ENCODE assay signal across 10 cellular contexts in the genomic region with DNA sequence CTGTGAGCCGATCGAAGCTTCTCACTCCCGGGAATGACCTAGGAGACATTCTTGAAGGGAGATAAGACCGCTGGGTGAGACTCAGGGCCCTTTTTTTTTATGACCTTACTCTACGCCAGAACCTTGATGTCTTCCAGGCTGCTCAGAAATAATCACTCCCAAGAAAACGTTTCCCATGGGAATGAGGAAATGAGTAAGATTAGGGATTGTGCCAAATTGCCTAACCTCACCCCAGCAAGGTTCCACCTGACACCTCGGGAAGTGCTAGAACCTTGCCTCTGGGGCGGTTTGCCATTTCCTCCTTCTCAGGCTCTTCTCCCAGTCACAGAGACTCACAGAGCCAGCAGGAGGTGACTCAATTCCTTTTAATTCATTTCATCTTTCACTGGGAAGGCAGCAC. TPM values are rescaled to one million over a fixed set of nuclear protein-coding genes. Genes with fewer than 3 reads are reported as not detected.
DNase-seq lines count a peak whose midpoint lies in the region; ATAC-seq and TF ChIP-seq lines count a peak whose summit lies in the region.
"Had no signal": no experiment of that assay in that cellular context is flagged by ENCODE, and none has a peak within 500 bp of the region (broad histone marks: within the 10 kb centered on the region; RNA-seq: fewer than 3 reads in every experiment).

No MANE protein-coding gene starts in this region.

- 46 to 53% methylated on average over 8 of the region's 8 CpGs for WGBS in tibial nerve, 2 donors
- WGBS in esophagus squamous epithelium, 2 donors: 19 to 25% methylated on average over 8 of the region's 8 CpGs

- POLR2A ChIA-PET in A673 (lab: Charles Lee; ENCODE audit: low non-redundant PET): no interaction called here

- TF ChIP-seq EP300 in tibial nerve (IDR thresholded peaks at IDR 0.05): peak in 1 of 2 donors; percentile 26

- H3K27me3 Mint-ChIP-seq in activated CD4-positive, alpha-beta T cell treated with anti-CD3 and anti-CD28 coated beads, Interleukin-2, amount 10 ng/mL, durations not matched to agents 24 days and 14 days: no peaks in the 10 kb centered on the region
- H3K27me3 Mint-ChIP-seq in brain: peaks cover 45% of the 10 kb centered on the region
- H3K27me3 Mint-ChIP-seq: activated CD4-positive, alpha-beta memory T cell treated with anti-CD3 and anti-CD28 coated beads for 36 hours had no signal

- intact Hi-C loops in activated CD4-positive, alpha-beta T cell treated with anti-CD3 and anti-CD28 coated beads, Interleukin-2, amount 10 ng/mL, durations not matched to agents 24 days and 14 days (cut with micrococcal nuclease): no loop called here
- intact Hi-C loops in esophagus squamous epithelium (cut with DNase I) (no loop called here), A673 (cut with micrococcal nuclease; ENCODE audit: unreplicated experiment) (no loop called here)

- H3K9me3 ChIP-seq in tibial nerve: no peaks in the 10 kb centered on the region
- H3K9me3 ChIP-seq in esophagus squamous epithelium: no peaks in the 10 kb centered on the region
- no peaks in the 10 kb centered on the region for H3K9me3 ChIP-seq in A673 (ENCODE audit: low read depth, low read length, poor library complexity, severe bottlenecking)

- no peak for TF ChIP-seq POLR2A in tibial nerve (IDR thresholded peaks at IDR 0.05)
- TF ChIP-seq POLR2A in esophagus squamous epithelium (IDR thresholded peaks at IDR 0.05): no peak

- no peaks in the 10 kb centered on the region for H3K9me3 Mint-ChIP-seq in activated CD4-positive, alpha-beta T cell treated with anti-CD3 and anti-CD28 coated beads, Interleukin-2, amount 10 ng/mL, durations not matched to agents 24 days and 14 days
- peaks cover 0 to 2% (median 0%) of the 10 kb centered on the region in 5 experiments for H3K9me3 Mint-ChIP-seq in brain
- H3K9me3 Mint-ChIP-seq: activated CD4-positive, alpha-beta memory T cell treated with anti-CD3 and anti-CD28 coated beads for 36 hours had no signal

- H3K4me1 ChIP-seq in tibial nerve (peaks cover 0 to 28% (median 5%) of the 10 kb centered on the region in 4 donors), esophagus squamous epithelium (peaks cover 13 to 36% (median 15%) of the 10 kb centered on the region in 3 donors), A673 (ENCODE audit: insufficient read depth, low read length, poor library complexity, severe bottlenecking) (peaks cover 14% of the 10 kb centered on the region)

- H3K4me3 ChIP-seq in tibial nerve: no peak overlapping the region
- H3K4me3 ChIP-seq in esophagus squamous epithelium: no peak overlapping the region
- no peak overlapping the region for H3K4me3 ChIP-seq in A673 (ENCODE audit: low read depth, low read length, poor library complexity, severe bottlenecking)

- H3K27ac ChIP-seq in layer of hippocampus (ENCODE audit: low read depth, low read length) (peak overlapping the region; percentile 49), tibial nerve (peak overlapping the region in 3 of 4 donors; percentile 50 to 96 (median 92)), esophagus squamous epithelium (peak overlapping the region in 2 of 4 donors; percentile 29 to 44), A673 (ENCODE audit: low read depth, low read length, poor library complexity, severe bottlenecking) (no peak overlapping the region)
- H3K27ac ChIP-seq: KMS-11 had no signal

- H3K27me3 ChIP-seq in layer of hippocampus (ENCODE audit: control insufficient read depth, insufficient read depth, low read length): no peaks in the 10 kb centered on the region
- no peaks in the 10 kb centered on the region for H3K27me3 ChIP-seq in tibial nerve
- H3K27me3 ChIP-seq in esophagus squamous epithelium: no peaks in the 10 kb centered on the region
- H3K27me3 ChIP-seq in A673 (replicated peaks; ENCODE audit: insufficient read depth, low read depth, low read length, poor library complexity): no peaks in the 10 kb centered on the region

- no peak for DNase-seq in activated CD4-positive, alpha-beta T cell treated with anti-CD3 and anti-CD28 coated beads, Interleukin-2, amount 10 ng/mL, durations not matched to agents 24 days and 14 days
- no peak for DNase-seq in activated CD4-positive, alpha-beta T cell treated with anti-CD3 and anti-CD28 coated beads, Interleukin-2, amount 50 U/mL, for 1 hour
- DNase-seq in tibial nerve (ENCODE audit: low spot score in 2 of 2): no peak
- DNase-seq in esophagus squamous epithelium (lab: John Stamatoyannopoulos, UW): no peak
- DNase-seq in A673 (ENCODE audit: low spot score): no peak
- DNase-seq: activated CD4-positive, alpha-beta memory T cell treated with anti-CD3 and anti-CD28 coated beads for 36 hours had no signal

- no TSS peak for BruUV-seq in A673 (replicated peaks; lab: Mats Ljungman, UMichigan)

- H3K4me1 Mint-ChIP-seq in activated CD4-positive, alpha-beta T cell treated with anti-CD3 and anti-CD28 coated beads, Interleukin-2, amount 10 ng/mL, durations not matched to agents 24 days and 14 days: peaks cover 23% of the 10 kb centered on the region
- peaks cover 25% of the 10 kb centered on the region for H3K4me1 Mint-ChIP-seq in brain

- peaks cover 5% of the 10 kb centered on the region for H3K36me3 Mint-ChIP-seq in activated CD4-positive, alpha-beta T cell treated with anti-CD3 and anti-CD28 coated beads, Interleukin-2, amount 10 ng/mL, durations not matched to agents 24 days and 14 days (ENCODE audit: low read depth)
- no peaks in the 10 kb centered on the region for H3K36me3 Mint-ChIP-seq in brain

- H3K36me3 ChIP-seq in tibial nerve (no peaks in the 10 kb centered on the region), esophagus squamous epithelium (no peaks in the 10 kb centered on the region), A673 (ENCODE audit: insufficient read depth, low read length, poor library complexity, severe bottlenecking) (no peaks in the 10 kb centered on the region)

- H3K27ac Mint-ChIP-seq in activated CD4-positive, alpha-beta T cell treated with anti-CD3 and anti-CD28 coated beads, Interleukin-2, amount 10 ng/mL, durations not matched to agents 24 days and 14 days: no peak overlapping the region
- peak overlapping the region in 1 of 5 experiments; percentile 89 for H3K27ac Mint-ChIP-seq in brain
- H3K27ac Mint-ChIP-seq: activated CD4-positive, alpha-beta memory T cell treated with anti-CD3 and anti-CD28 coated beads for 36 hours had no signal

- no peak for ATAC-seq in HG03460 (IDR thresholded peaks at IDR 0.05; ENCODE audit: unreplicated experiment)

- H3K4me3 Mint-ChIP-seq in activated CD4-positive, alpha-beta T cell treated with anti-CD3 and anti-CD28 coated beads, Interleukin-2, amount 10 ng/mL, durations not matched to agents 24 days and 14 days: peak overlapping the region; percentile 5
- peak overlapping the region; percentile 22 to 99 (median 91) for H3K4me3 Mint-ChIP-seq in brain

- CTCF ChIA-PET in A673 (lab: Charles Lee): no interaction called here

- TF ChIP-seq CTCF in brain (conservative IDR thresholded peaks at IDR 0.05) (no peak), tibial nerve (IDR thresholded peaks at IDR 0.05) (no peak), esophagus squamous epithelium (IDR thresholded peaks at IDR 0.05) (no peak), A673 (conservative IDR thresholded peaks at IDR 0.05; ENCODE audit: low read depth, low read length) (no peak)

RNA-seq across cellular contexts. Expression of gene SLC46A3, which starts 2.3 kb away (rescaled TPM):
- 3.1 and 3.3 TPM in 2 replicates for total RNA-seq in activated CD4-positive, alpha-beta T cell treated with anti-CD3 and anti-CD28 coated beads, Interleukin-2, amount 10 ng/mL, durations not matched to agents 24 days and 14 days
- polyA plus RNA-seq in brain (ENCODE audit: insufficient read depth, low read depth, low replicate concordance): 3.3 TPM
- total RNA-seq in tibial nerve: 10 to 100 TPM in 2 of 4 donors, 1 to 10 TPM in 2; 6.5 to 12.0 (median 9.0) TPM
- 1 to 10 TPM in 3 of 4 donors, under 1 TPM in 1; 0.99 to 8.0 (median 3.1) TPM for total RNA-seq in esophagus squamous epithelium
- 2.3 and 3.0 TPM in 2 replicates for total RNA-seq in A673 (2021)

RNA-seq across cellular contexts. Expression of gene POMP, which starts 57.6 kb away (rescaled TPM):
- total RNA-seq in activated CD4-positive, alpha-beta T cell treated with anti-CD3 and anti-CD28 coated beads, Interleukin-2, amount 10 ng/mL, durations not matched to agents 24 days and 14 days: 152 and 161 TPM in 2 replicates
- polyA plus RNA-seq in brain (ENCODE audit: insufficient read depth, low read depth, low replicate concordance): 38.3 TPM
- total RNA-seq in tibial nerve (10 to 100 TPM; 37.5 to 60.3 (median 52.0) TPM), esophagus squamous epithelium (10 to 100 TPM; 42.8 to 79.4 (median 65.3) TPM), A673 (2021) (150 and 185 TPM in 2 replicates)
